Comparison of ENCODE assay signal across 8 cellular contexts in genomic region chr1:64471218-64471719, GRCh38.
DNase-seq lines count a peak whose midpoint lies in the region; ATAC-seq lines count a peak whose summit lies in the region.

No MANE protein-coding gene starts in this region.

- no peak overlapping the region for H3K27ac Mint-ChIP-seq in central memory CD8-positive, alpha-beta T cell (ENCODE audit: low read depth)
- no peak overlapping the region for H3K27ac Mint-ChIP-seq in stimulated activated memory B cell treated with anti-CD40 and anti-IgM and Interleukin-4, amounts not matched to agents 10 μg/mL and 1 μg/mL and 100 μg/mL, for 72 hours

- no peak for ATAC-seq in central memory CD8-positive, alpha-beta T cell (replicated peaks; ENCODE audit: extremely low read depth, poor library complexity, severe bottlenecking)
- no peak for ATAC-seq in stimulated activated memory B cell treated with anti-CD40 and anti-IgM and Interleukin-4, amounts not matched to agents 10 μg/mL and 1 μg/mL and 100 μg/mL, for 72 hours
- no peak for ATAC-seq in HG02642 (IDR thresholded peaks at IDR 0.05; ENCODE audit: poor library complexity, unreplicated experiment)
- no peak for ATAC-seq in GM21528 (IDR thresholded peaks at IDR 0.05; ENCODE audit: low FRiP score, unreplicated experiment)
- no peak for ATAC-seq in GM21381 (IDR thresholded peaks at IDR 0.05; ENCODE audit: unreplicated experiment)

- DNase-seq in ELR (ENCODE audit: low read depth) = peak; percentile 58
- DNase-seq in NCI-H748 treated with DMSO at 0.1 percent for 48 hours (lab: John Stamatoyannopoulos, UW) = peak; percentile 25
- DNase-seq in central memory CD8-positive, alpha-beta T cell (ENCODE audit: low spot score in 2 of 2) = no peak
- peak; percentile 29 for DNase-seq in kidney tubule cell (ENCODE audit: low spot score)

- no peaks in the 10 kb centered on the region for H3K36me3 Mint-ChIP-seq in central memory CD8-positive, alpha-beta T cell (ENCODE audit: insufficient read depth)
- H3K36me3 Mint-ChIP-seq in stimulated activated memory B cell treated with anti-CD40 and anti-IgM and Interleukin-4, amounts not matched to agents 10 μg/mL and 1 μg/mL and 100 μg/mL, for 72 hours = no peaks in the 10 kb centered on the region

- peak overlapping the region; percentile 74 for H3K4me3 Mint-ChIP-seq in central memory CD8-positive, alpha-beta T cell
- peak overlapping the region; percentile 78 for H3K4me3 Mint-ChIP-seq in stimulated activated memory B cell treated with anti-CD40 and anti-IgM and Interleukin-4, amounts not matched to agents 10 μg/mL and 1 μg/mL and 100 μg/mL, for 72 hours

- no peaks in the 10 kb centered on the region for H3K9me3 Mint-ChIP-seq in central memory CD8-positive, alpha-beta T cell
- H3K9me3 Mint-ChIP-seq in stimulated activated memory B cell treated with anti-CD40 and anti-IgM and Interleukin-4, amounts not matched to agents 10 μg/mL and 1 μg/mL and 100 μg/mL, for 72 hours = no peaks in the 10 kb centered on the region

- H3K27me3 Mint-ChIP-seq in central memory CD8-positive, alpha-beta T cell = peaks cover 71% of the 10 kb centered on the region
- H3K27me3 Mint-ChIP-seq in stimulated activated memory B cell treated with anti-CD40 and anti-IgM and Interleukin-4, amounts not matched to agents 10 μg/mL and 1 μg/mL and 100 μg/mL, for 72 hours = peaks cover 50% of the 10 kb centered on the region

- H3K4me1 Mint-ChIP-seq in central memory CD8-positive, alpha-beta T cell = peaks cover 11% of the 10 kb centered on the region
- H3K4me1 Mint-ChIP-seq in stimulated activated memory B cell treated with anti-CD40 and anti-IgM and Interleukin-4, amounts not matched to agents 10 μg/mL and 1 μg/mL and 100 μg/mL, for 72 hours = peaks cover 12% of the 10 kb centered on the region

Comparison
In these comparisons a context has a peak if more than half of its experiments do, and no peak if none do; other contexts are left out.
1. DNase-seq: peak in ELR (single experiment), NCI-H748 treated with DMSO at 0.1 percent for 48 hours (single experiment) and kidney tubule cell (single experiment); none in central memory CD8-positive, alpha-beta T cell (0 of 2).